1 cellular context compared by ENCODE assay signal in the genomic region with DNA sequence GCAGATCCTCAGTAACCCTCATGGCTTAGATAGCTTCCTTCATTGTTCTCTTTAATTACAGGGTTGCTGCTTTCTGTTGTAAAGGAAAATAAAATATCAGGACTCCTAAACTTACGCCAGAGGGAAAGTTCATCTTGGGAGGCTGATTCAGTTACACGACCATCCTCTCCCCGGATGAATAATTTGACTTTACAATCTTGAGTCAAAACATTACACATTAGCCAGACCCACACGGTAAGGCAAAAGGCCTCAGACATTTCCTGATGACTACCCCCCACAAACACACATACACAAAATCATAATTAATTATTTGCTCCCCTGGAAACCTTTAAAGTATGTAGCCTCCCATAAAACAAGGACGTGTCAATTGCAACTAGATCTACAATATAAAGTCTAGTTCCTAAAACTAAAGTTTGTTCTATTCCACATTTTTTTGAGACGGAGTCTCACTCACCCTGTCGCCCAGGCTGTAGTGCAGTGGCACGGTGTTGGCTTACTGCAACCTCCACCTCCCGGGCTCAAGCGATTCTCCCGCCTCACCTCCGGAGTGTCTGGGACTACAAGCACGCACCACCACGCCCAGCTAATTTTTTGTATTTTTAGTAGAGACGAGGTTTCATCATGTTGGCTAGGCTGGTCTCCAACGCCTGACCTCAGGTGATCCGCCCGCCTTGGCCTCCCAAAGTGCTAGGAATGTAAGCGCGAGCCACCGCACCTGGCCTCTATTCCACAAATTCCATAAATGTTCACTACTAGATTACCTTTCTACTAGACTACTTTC.
TF ChIP-seq lines count a peak whose summit lies in the region.

No MANE protein-coding gene starts in this region.

TF ChIP-seq in HCT116, 20 proteins besides CTCF, POLR2A, EP300 and RAD21:
- TF ChIP-seq ZNF274 (IDR thresholded peaks at IDR 0.05; ENCODE audit: low read depth, low read length) (no peak), POLR2AphosphoS5 (IDR thresholded peaks at IDR 0.05; ENCODE audit: low read depth, low read length) (peak; percentile 67), JUND (IDR thresholded peaks at IDR 0.05) (0 out of 2 replicates have a peak, but pooled peaks have one; percentile 15)
